Comparison of ENCODE assay signal across 33 cellular contexts in genomic region chr11:35383953-35384352, GRCh38. TPM values are rescaled to one million over a fixed set of nuclear protein-coding genes. Genes with fewer than 3 reads are reported as not detected.
"Had no signal": no experiment of that assay in that cellular context is flagged by ENCODE, and none has a peak within 500 bp of the region (broad histone marks: within the 10 kb centered on the region; RNA-seq: fewer than 3 reads in every experiment).

No MANE protein-coding gene starts in this region.

- H3K9me3 ChIP-seq: adrenal gland, body of pancreas, breast epithelium had no signal

- H3K4me3 ChIP-seq: adrenal gland, body of pancreas, breast epithelium had no signal

- H3K27ac ChIP-seq: adrenal gland, body of pancreas, brain microvascular endothelial cell, breast epithelium, VCaP had no signal

- ATAC-seq: activated CD8-positive, alpha-beta T cell treated with anti-CD3 and anti-CD28 coated beads for 36 hours; activated naive CD4-positive, alpha-beta T cell treated with anti-CD3 and anti-CD28 coated beads, Interleukin-2, amount 50 U/mL, for 72 hours; activated T-cell treated with anti-CD3 and anti-CD28 coated beads, Interleukin-2, amount 50 U/mL, for 4 hours; activated T-cell treated with anti-CD3 and anti-CD28 coated beads, Interleukin-2, amount 50 U/mL, for 72 hours; activated T-helper 17 cell treated with anti-CD3 and anti-CD28 coated beads, Interleukin-2, amount 50 U/mL, for 72 hours; body of pancreas; T-helper 17 cell had no signal

- DNase-seq: activated B cell treated with CpG ODN at 0.5 μM for 24 hours; activated CD4-positive, alpha-beta memory T cell treated with anti-CD3 and anti-CD28 coated beads for 36 hours; activated CD4-positive, alpha-beta T cell treated with anti-CD3 and anti-CD28 coated beads for 4 hours; activated CD4-positive, alpha-beta T cell treated with anti-CD3 and anti-CD28 coated beads, Interleukin-2, amount 10 ng/mL, durations not matched to agents 24 days and 14 days; activated CD4-positive, alpha-beta T cell treated with anti-CD3 and anti-CD28 coated beads, Interleukin-2, amount 50 U/mL, for 1 hour; activated CD4-positive, alpha-beta T cell treated with anti-CD3 and anti-CD28 coated beads, Interleukin-2, amount 50 U/mL, for 4 hours; activated CD4-positive, CD25-positive, alpha-beta regulatory T cell treated with anti-CD3 and anti-CD28 coated beads, Interleukin-2, amount 50 U/mL, for 72 hours; activated CD8-positive, alpha-beta memory T cell treated with anti-CD3 and anti-CD28 coated beads, Interleukin-2, amount 50 U/mL, for 4 hours; activated CD8-positive, alpha-beta T cell treated with anti-CD3 and anti-CD28 coated beads for 36 hours; activated effector memory CD4-positive, alpha-beta T cell treated with anti-CD3 and anti-CD28 coated beads, Interleukin-2, amount 50 U/mL, for 16 hours; activated gamma-delta T cell treated with Interleukin-2 at 50 U/mL for 16 hours; activated naive CD4-positive, alpha-beta T cell; activated naive CD4-positive, alpha-beta T cell treated with anti-CD3 and anti-CD28 coated beads for 36 hours; activated naive CD4-positive, alpha-beta T cell treated with anti-CD3 and anti-CD28 coated beads, Interleukin-2, amount 50 U/mL, for 16 hours; activated naive CD8-positive, alpha-beta T cell treated with anti-CD3 and anti-CD28 coated beads for 36 hours; activated T-cell treated with anti-CD3 and anti-CD28 coated beads for 4 hours; activated T-cell treated with anti-CD3 and anti-CD28 coated beads, Interleukin-2, amount 50 U/mL, for 1 hour; activated T-cell treated with anti-CD3 and anti-CD28 coated beads, Interleukin-2, amount 50 U/mL, for 4 hours; activated T-cell treated with anti-CD3 and anti-CD28 coated beads, Interleukin-2, amount 50 U/mL, for 72 hours; adrenal gland; amniotic stem cell; aorta; body of pancreas; brain microvascular endothelial cell; central memory CD4-positive, alpha-beta T cell; T-helper 17 cell had no signal

- H3K36me3 ChIP-seq: adrenal gland, brain microvascular endothelial cell, breast epithelium had no signal

- H3K4me1 ChIP-seq: adrenal gland, breast epithelium had no signal

- H3K27me3 ChIP-seq: adrenal gland, body of pancreas, brain microvascular endothelial cell, breast epithelium had no signal

RNA-seq across cellular contexts. Expression of gene SLC1A2, which starts 35.4 kb away (rescaled TPM):
- total RNA-seq: activated B cell treated with CpG ODN at 0.5 μM for 24 hours; activated CD4-positive, alpha-beta memory T cell treated with anti-CD3 and anti-CD28 coated beads for 36 hours; activated CD4-positive, alpha-beta T cell treated with anti-CD3 and anti-CD28 coated beads, Interleukin-2, amount 10 ng/mL, durations not matched to agents 24 days and 14 days; activated CD8-positive, alpha-beta memory T cell treated with anti-CD3 and anti-CD28 coated beads for 36 hours; activated CD8-positive, alpha-beta T cell treated with anti-CD3 and anti-CD28 coated beads for 36 hours; activated naive CD4-positive, alpha-beta T cell treated with anti-CD3 and anti-CD28 coated beads for 36 hours; activated T-helper 1 cell treated with anti-CD3 and anti-CD28 coated beads, Interleukin-12 subunit alpha, Interleukin-12 subunit beta, Interleukin-2, Interleukin-4 antibody, amounts not matched to agents 30 ng/mL and 10 ng/mL and 1 ng/mL, durations not matched to agents 14 hours and 24 hours and 36 hours; activated T-helper 17 cell treated with anti-CD3 and anti-CD28 coated beads, Interleukin-2, amount 50 U/mL, for 72 hours; T-helper 2 cell treated with Interferon-gamma antibody and Interleukin-4, amounts not matched to agents 100 ng/mL and 5 ng/mL, for 36 hours had no signal
- polyA plus RNA-seq: aorta had no signal
